17 cellular contexts compared by ENCODE assay signal in genomic region chr5:94040591-94041148, GRCh38.
A peak's percentile ranks its signal among the peaks of the same experiment; 100 is the strongest.
DNase-seq lines count a peak whose midpoint lies in the region; ATAC-seq and TF ChIP-seq lines count a peak whose summit lies in the region.
"Had no signal": no experiment of that assay in that cellular context is flagged by ENCODE, and none has a peak within 500 bp of the region (broad histone marks: within the 10 kb centered on the region; RNA-seq: fewer than 3 reads in every experiment).

No MANE protein-coding gene starts in this region.

- WGBS in mesendoderm (ENCODE audit: extremely low coverage, insufficient coverage, low lambda C conversion rate) = no CpG with 5 or more reads among the region's 7 CpGs
- 75% methylated on average over 7 of the region's 7 CpGs for WGBS in smooth muscle cell (ENCODE audit: low lambda C conversion rate)

- H3K9me3 ChIP-seq in HEK293 (ENCODE audit: control insufficient read depth, insufficient read depth, low read depth, low read length) (no peaks in the 10 kb centered on the region), smooth muscle cell (replicated peaks; ENCODE audit: low read depth) (no peaks in the 10 kb centered on the region), lower lobe of right lung (no peaks in the 10 kb centered on the region)
- H3K9me3 ChIP-seq: A549 had no signal

- H3K4me3 ChIP-seq in HEK293 (ENCODE audit: low read depth, low read length) (no peak overlapping the region), mesendoderm (ENCODE audit: low read length) (no peak overlapping the region), smooth muscle cell (no peak overlapping the region), lower lobe of right lung (no peak overlapping the region)
- H3K4me3 ChIP-seq: A549, BLaER1, GM12878 had no signal

- H2BK5ac ChIP-seq in mesendoderm (ENCODE audit: low read length) = no peak overlapping the region

- no peak overlapping the region for H3K27ac ChIP-seq in HEK293 (ENCODE audit: extremely low read depth, low read depth, low read length)
- H3K27ac ChIP-seq in mesendoderm (ENCODE audit: low read depth, low read length) = no peak overlapping the region
- no peak overlapping the region for H3K27ac ChIP-seq in smooth muscle cell (ENCODE audit: low read depth)
- H3K27ac ChIP-seq in lower lobe of right lung = no peak overlapping the region
- H3K27ac ChIP-seq: A549, BLaER1, KMS-11 had no signal

- H4K5ac ChIP-seq in mesendoderm (ENCODE audit: low read length) = no peak overlapping the region

- ATAC-seq in WTC11 (no peak), GM18870 (IDR thresholded peaks at IDR 0.05; ENCODE audit: unreplicated experiment) (no peak), lower lobe of right lung (no peak), HG03442 (IDR thresholded peaks at IDR 0.05; ENCODE audit: unreplicated experiment) (no peak)
- ATAC-seq: A549, GM12878 had no signal

- 0 out of 2 replicates have a peak overlapping the region, but pooled peaks have one; percentile 39 for H3K27ac Mint-ChIP-seq in WTC11
- H3K27ac Mint-ChIP-seq in type B pancreatic cell = peak overlapping the region; percentile 61
- H3K27ac Mint-ChIP-seq: H9 had no signal

- CTCF ChIA-PET in HEK293 (lab: Yijun Ruan, JAX) = no interaction called here
- CTCF ChIA-PET in WTC11 (lab: Charles Lee) = no interaction called here

- no peak overlapping the region for H3K4ac ChIP-seq in mesendoderm (ENCODE audit: low read depth, low read length)

- H3K27me3 ChIP-seq in mesendoderm (ENCODE audit: insufficient read depth, low read length, poor library complexity) = no peaks in the 10 kb centered on the region
- no peaks in the 10 kb centered on the region for H3K27me3 ChIP-seq in smooth muscle cell (ENCODE audit: low read depth)
- no peaks in the 10 kb centered on the region for H3K27me3 ChIP-seq in lower lobe of right lung (ENCODE audit: low read depth)
- H3K27me3 ChIP-seq: BLaER1 had no signal

- no peak overlapping the region for H3K18ac ChIP-seq in mesendoderm (ENCODE audit: low read length)

- intact Hi-C loops in lower lobe of right lung (cut with DNase I) = no loop called here

- no peak overlapping the region for H2BK120ac ChIP-seq in mesendoderm (ENCODE audit: low read depth, low read length)

- peaks cover 27% of the 10 kb centered on the region for H3K4me1 Mint-ChIP-seq in WTC11
- H3K4me1 Mint-ChIP-seq in type B pancreatic cell (ENCODE audit: unreplicated experiment) = peaks cover 5% of the 10 kb centered on the region
- H3K4me1 Mint-ChIP-seq: CD14-positive monocyte had no signal

- H4K8ac ChIP-seq in mesendoderm (ENCODE audit: low read depth, low read length) = no peak overlapping the region

- TF ChIP-seq CTCF in HEK293 (tag by site-specific recombination; IDR thresholded peaks at IDR 0.05) (no peak), WTC11 (IDR thresholded peaks at IDR 0.05) (no peak), type B pancreatic cell (conservative IDR thresholded peaks at IDR 0.05) (no peak), smooth muscle cell (IDR thresholded peaks at IDR 0.05; ENCODE audit: borderline replicate concordance, insufficient read depth, poor library complexity, severe bottlenecking) (no peak), lower lobe of right lung (IDR thresholded peaks at IDR 0.05) (no peak)

- no peak for DNase-seq in WTC11 (ENCODE audit: low spot score)
- peak; percentile 90 for DNase-seq in mesendoderm
- DNase-seq in type B pancreatic cell (ENCODE audit: extremely low spot score, unreplicated experiment) = no peak
- no peak for DNase-seq in smooth muscle cell (lab: John Stamatoyannopoulos, UW; ENCODE audit: unreplicated experiment)
- DNase-seq in lower lobe of right lung = no peak
- DNase-seq: Calu3; CD4-positive, alpha-beta memory T cell; DMS79 treated with DMSO at 0.1 percent for 48 hours; H9 had no signal

- H3K23ac ChIP-seq in mesendoderm (ENCODE audit: low read length) = no peak overlapping the region

- no peaks in the 10 kb centered on the region for H3K79me2 ChIP-seq in mesendoderm (ENCODE audit: control insufficient read depth, insufficient read depth, low read length)
- H3K79me2 ChIP-seq in smooth muscle cell (ENCODE audit: low read depth) = no peaks in the 10 kb centered on the region

- H3K36me3 Mint-ChIP-seq in WTC11 = peaks cover 39% of the 10 kb centered on the region
- H3K36me3 Mint-ChIP-seq in type B pancreatic cell = peaks cover 24% of the 10 kb centered on the region

- peaks cover 0 to 9% of the 10 kb centered on the region in 2 experiments; a peak in 1 of 3 replicates for H3K36me3 ChIP-seq in HEK293 (ENCODE audit: control insufficient read depth in 2 of 2, insufficient read depth in 1 of 2, low read length in 2 of 2)
- H3K36me3 ChIP-seq in mesendoderm (ENCODE audit: control insufficient read depth, insufficient read depth, low read length) = no peaks in the 10 kb centered on the region
- no peaks in the 10 kb centered on the region for H3K36me3 ChIP-seq in smooth muscle cell (ENCODE audit: low read depth)
- H3K36me3 ChIP-seq in lower lobe of right lung = no peaks in the 10 kb centered on the region

- H4K20me1 ChIP-seq in smooth muscle cell (ENCODE audit: low read depth) = no peaks in the 10 kb centered on the region
- H4K20me1 ChIP-seq: BLaER1 had no signal

- H3K9ac ChIP-seq in mesendoderm (ENCODE audit: low read length) (no peak overlapping the region), smooth muscle cell (ENCODE audit: low read depth) (no peak overlapping the region)
- H3K9ac ChIP-seq: BLaER1, KMS-11 had no signal

- H3K9me3 Mint-ChIP-seq in WTC11 (peaks cover 29% of the 10 kb centered on the region), type B pancreatic cell (peaks cover 4% of the 10 kb centered on the region)

- no peak overlapping the region for H2BK15ac ChIP-seq in mesendoderm (replicated peaks; ENCODE audit: low read depth)

- no peaks in the 10 kb centered on the region for H3K79me1 ChIP-seq in mesendoderm (ENCODE audit: low read length)

- no peak overlapping the region for H2AK5ac ChIP-seq in mesendoderm (ENCODE audit: low read length)

- H3K4me2 ChIP-seq in mesendoderm (ENCODE audit: low read length) (no peak overlapping the region), smooth muscle cell (no peak overlapping the region)
- H3K4me2 ChIP-seq: A549, BLaER1, KMS-11 had no signal

- H3K56ac ChIP-seq in mesendoderm (ENCODE audit: low read length) = no peak overlapping the region

- no peaks in the 10 kb centered on the region for H3F3A ChIP-seq in smooth muscle cell (ENCODE audit: low read depth)

- H3K4me1 ChIP-seq in HEK293 (ENCODE audit: control insufficient read depth, insufficient read depth, low read length) (no peaks in the 10 kb centered on the region), mesendoderm (ENCODE audit: control insufficient read depth, low read depth, low read length) (peaks cover 2% of the 10 kb centered on the region), smooth muscle cell (ENCODE audit: low read depth) (no peaks in the 10 kb centered on the region), lower lobe of right lung (no peaks in the 10 kb centered on the region)
- H3K4me1 ChIP-seq: A549, BLaER1 had no signal

- H3K4me3 Mint-ChIP-seq in WTC11 = no peak overlapping the region
- no peak overlapping the region for H3K4me3 Mint-ChIP-seq in type B pancreatic cell
- H3K4me3 Mint-ChIP-seq: CD14-positive monocyte; CD4-positive, alpha-beta memory T cell; H9 had no signal

- H3K27me3 Mint-ChIP-seq in WTC11 (ENCODE audit: low read depth) (no peaks in the 10 kb centered on the region; the same call in none of the 2 replicates), type B pancreatic cell (no peaks in the 10 kb centered on the region)
- H3K27me3 Mint-ChIP-seq: CD4-positive, alpha-beta memory T cell had no signal

- POLR2A ChIA-PET in HEK293 (lab: Yijun Ruan, JAX) = no interaction called here
- POLR2A ChIA-PET in WTC11 (lab: Charles Lee) = interaction anchor here (0.7 kb wide), 1 partner anchor 11 kb away, joined by 3 read pairs; no protein-coding TSS in a partner anchor

- H2AFZ ChIP-seq in smooth muscle cell (ENCODE audit: low read depth) = no peak overlapping the region

TF ChIP-seq in HEK293, 187 proteins besides CTCF, POLR2A, EP300 and RAD21 (continues in another document):
- TF ChIP-seq ZNF654 (tag by site-specific recombination; IDR thresholded peaks at IDR 0.05; ENCODE audit: low read depth) (no peak), GLIS2 (tag by site-specific recombination; IDR thresholded peaks at IDR 0.05) (no peak), TRIM28 (IDR thresholded peaks at IDR 0.05; ENCODE audit: borderline replicate concordance, low read length) (no peak), OVOL3 (tag by site-specific recombination; IDR thresholded peaks at IDR 0.05) (no peak), ZIC2 (tag by site-specific recombination; IDR thresholded peaks at IDR 0.05) (peak; percentile 59), ZFP69B (tag by site-specific recombination; IDR thresholded peaks at IDR 0.05) (no peak)

TF ChIP-seq in WTC11, 78 proteins besides CTCF, POLR2A, EP300 and RAD21:
- TF ChIP-seq EMX1 (CRISPR knock-in tag; IDR thresholded peaks at IDR 0.05) (no peak), PREB (CRISPR knock-in tag; IDR thresholded peaks at IDR 0.05; ENCODE audit: borderline replicate concordance) (no peak), ZBTB21 (CRISPR knock-in tag; IDR thresholded peaks at IDR 0.05; ENCODE audit: borderline replicate concordance) (no peak), NFE2L1 (CRISPR knock-in tag; IDR thresholded peaks at IDR 0.05) (no peak), IRF2 (CRISPR knock-in tag; IDR thresholded peaks at IDR 0.05; ENCODE audit: borderline replicate concordance, low read depth) (no peak)
